ENCODE assay signal across 3 cellular contexts in the genomic region with DNA sequence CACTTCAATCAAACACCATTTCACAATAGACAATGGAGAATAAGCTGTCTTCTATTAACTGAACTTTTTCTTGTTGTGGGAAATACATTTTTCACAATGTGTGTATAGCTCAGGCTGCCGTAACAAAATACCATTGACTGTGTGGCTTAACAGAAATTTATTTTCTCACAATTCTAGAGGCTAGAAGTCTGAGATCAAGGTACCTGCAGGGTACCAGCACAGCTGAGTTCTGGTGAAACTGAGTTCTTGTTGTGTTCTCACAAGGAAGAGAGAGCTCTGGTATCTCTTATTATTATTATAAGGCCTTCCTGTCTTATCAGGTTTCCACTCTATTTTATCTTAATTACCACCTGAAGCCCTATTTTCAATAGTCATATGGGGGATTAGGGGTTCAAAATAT.
"Had no signal": no experiment of that assay in that cellular context is flagged by ENCODE, and none has a peak within 500 bp of the region (broad histone marks: within the 10 kb centered on the region; RNA-seq: fewer than 3 reads in every experiment).

No MANE protein-coding gene starts in this region.

- H3K4me3 ChIP-seq: GM12878 had no signal

- DNase-seq: GDM1, GF-D8 had no signal

- ATAC-seq: GM12878 had no signal
